8 cellular contexts compared by ENCODE assay signal in genomic region chr17:27332485-27333409, GRCh38.
DNase-seq lines count a peak whose midpoint lies in the region; ATAC-seq and TF ChIP-seq lines count a peak whose summit lies in the region.

No MANE protein-coding gene starts in this region.

- peak; percentile 84 for TF ChIP-seq CTCF in choroid plexus epithelial cell (conservative IDR thresholded peaks at IDR 0.05; ENCODE audit: low read depth, low read length)

- DNase-seq in AG20443 (ENCODE audit: low spot score) (peak; percentile 97), NCI-H446 treated with DMSO at 0.1 percent for 48 hours (lab: John Stamatoyannopoulos, UW) (peak; percentile 81), choroid plexus epithelial cell (ENCODE audit: low read depth) (peak; percentile 98)
- peak; percentile 69 to 84 for DNase-seq in activated CD4-positive, alpha-beta T cell treated with anti-CD3 and anti-CD28 coated beads for 24 hours (ENCODE audit: low read depth in 2 of 2)
- DNase-seq in stimulated activated CD4-positive, alpha-beta T cell treated with anti-CD3 and anti-CD28 coated beads, Interleukin-1b, Interleukin-23, amount 100 ng/mL, for 24 hours (ENCODE audit: low read depth in 4 of 4, low spot score in 1 of 4): peak; percentile 53 to 86 (median 68)

- H3K4me3 ChIP-seq in choroid plexus epithelial cell (ENCODE audit: low read depth, low read length): peak overlapping the region; percentile 60

- peak overlapping the region; percentile 95 for H3K27ac ChIP-seq in layer of hippocampus (ENCODE audit: low read depth, low read length)

- no peaks in the 10 kb centered on the region for H3K27me3 ChIP-seq in layer of hippocampus (ENCODE audit: control insufficient read depth, insufficient read depth, low read length)

- peak; percentile 93 for ATAC-seq in GM19023 (IDR thresholded peaks at IDR 0.05; ENCODE audit: unreplicated experiment)
- peak; percentile 89 for ATAC-seq in HG03280 (IDR thresholded peaks at IDR 0.05; ENCODE audit: unreplicated experiment)

Comparison
In these comparisons a context has a peak if more than half of its experiments do, and no peak if none do; other contexts are left out.
1. Peak in every context shown above with its lines: DNase-seq, ATAC-seq, H3K4me3 ChIP-seq and H3K27ac ChIP-seq.